ENCODE assay signal across 29 cellular contexts in genomic region chr3:23626442-23626841, GRCh38.
"Had no signal": no experiment of that assay in that cellular context is flagged by ENCODE, and none has a peak within 500 bp of the region (broad histone marks: within the 10 kb centered on the region; RNA-seq: fewer than 3 reads in every experiment).

No MANE protein-coding gene starts in this region.

- DNase-seq: dermis blood vessel endothelial cell; dorsolateral prefrontal cortex; effector CD4-positive, alpha-beta T cell; effector memory CD4-positive, alpha-beta T cell; erythroblast; esophagus squamous epithelium; foreskin keratinocyte; heart left ventricle; hypothalamus; immature natural killer cell; islet precursor cell; kidney; kidney glomerular epithelial cell; left colon; left ventricle myocardium superior; lower lobe of right lung; mesenchymal stem cell; mucosa of descending colon; naive B cell had no signal

- ATAC-seq: esophagus mucosa, foreskin keratinocyte, gastroesophageal sphincter, heart left ventricle, left colon, left lobe of liver, left ventricle myocardium superior, mucosa of descending colon had no signal

- H3K27ac ChIP-seq: coronary artery, dorsolateral prefrontal cortex, epithelial cell of prostate, esophagus squamous epithelium, foreskin keratinocyte, gastroesophageal sphincter, heart left ventricle, hepatocyte, lower lobe of right lung had no signal

- H3K36me3 Mint-ChIP-seq: mesothelial cell of epicardium had no signal

- H3K4me2 ChIP-seq: hepatocyte had no signal

- FAIRE-seq: colon, endometrium, frontal cortex, kidney had no signal

- H2AFZ ChIP-seq: hepatocyte had no signal

- H3K4me3 ChIP-seq: coronary artery, dorsolateral prefrontal cortex, esophagus squamous epithelium, gastroesophageal sphincter, heart left ventricle, hepatocyte, lower lobe of right lung, mucosa of descending colon had no signal

- H3K36me3 ChIP-seq: esophagus squamous epithelium, gastroesophageal sphincter, heart left ventricle, lower lobe of right lung had no signal

- H3K79me2 ChIP-seq: hepatocyte had no signal

- H3K4me1 ChIP-seq: foreskin keratinocyte, gastroesophageal sphincter, lower lobe of right lung had no signal

- H3K9me3 ChIP-seq: esophagus squamous epithelium had no signal

- H3K27me3 ChIP-seq: dorsolateral prefrontal cortex, esophagus squamous epithelium, foreskin keratinocyte, gastroesophageal sphincter, heart left ventricle, hepatocyte had no signal

- H3K4me3 Mint-ChIP-seq: immature natural killer cell, mesothelial cell of epicardium had no signal

- H3K27ac Mint-ChIP-seq: immature natural killer cell, mesothelial cell of epicardium had no signal
